In genomic region chr19:45445139-45445538, GRCh38 we compare ENCODE assay signal across 13 cellular contexts.
DNase-seq lines count a peak whose midpoint lies in the region; ATAC-seq, FAIRE-seq and TF ChIP-seq lines count a peak whose summit lies in the region.
"Had no signal": no experiment of that assay in that cellular context is flagged by ENCODE, and none has a peak within 500 bp of the region (broad histone marks: within the 10 kb centered on the region; RNA-seq: fewer than 3 reads in every experiment).

No MANE protein-coding gene starts in this region.

- peak overlapping the region; percentile 98 for H3K27ac Mint-ChIP-seq in stimulated activated effector memory CD8-positive, alpha-beta T cell treated with anti-CD3 and anti-CD28 coated beads, Interleukin-12 subunit alpha, Interleukin-12 subunit beta, amount 100 ng/mL, for 72 hours

- TF ChIP-seq CTCF in DOHH2 (IDR thresholded peaks at IDR 0.05; ENCODE audit: low read depth, low read length, poor library complexity, severe bottlenecking) (no peak), WERI-Rb-1 (IDR thresholded peaks at IDR 0.05; ENCODE audit: low read depth, low read length) (no peak)

- H3K4me3 ChIP-seq in DOHH2 (ENCODE audit: low read length), result peak overlapping the region; percentile 79
- H3K4me3 ChIP-seq in WERI-Rb-1 (ENCODE audit: low read depth, low read length), result no peak overlapping the region
- H3K4me3 ChIP-seq in iPS-18a (ENCODE audit: low read length), result peak overlapping the region; percentile 50
- H3K4me3 ChIP-seq: SJSA1 had no signal

- H3K4me1 Mint-ChIP-seq in stimulated activated effector memory CD8-positive, alpha-beta T cell treated with anti-CD3 and anti-CD28 coated beads, Interleukin-12 subunit alpha, Interleukin-12 subunit beta, amount 100 ng/mL, for 72 hours, result peaks cover 81% of the 10 kb centered on the region

- H3K9ac ChIP-seq in iPS-18a (ENCODE audit: low read length), result no peak overlapping the region

- H3K36me3 ChIP-seq in DOHH2 (ENCODE audit: control insufficient read depth, low read length) (no peaks in the 10 kb centered on the region), WERI-Rb-1 (no peaks in the 10 kb centered on the region), iPS-18a (ENCODE audit: control insufficient read depth, low read depth, low read length) (no peaks in the 10 kb centered on the region)
- H3K36me3 ChIP-seq: SJSA1 had no signal

- no peak for ATAC-seq in stimulated activated effector memory CD8-positive, alpha-beta T cell treated with anti-CD3 and anti-CD28 coated beads, Interleukin-12 subunit alpha, Interleukin-12 subunit beta, amount 100 ng/mL, for 72 hours
- no peak for ATAC-seq in HG02798 (IDR thresholded peaks at IDR 0.05; ENCODE audit: poor library complexity, unreplicated experiment)

- no peaks in the 10 kb centered on the region for H3K9me3 ChIP-seq in DOHH2 (ENCODE audit: control insufficient read depth, insufficient read depth, low read length)
- no peaks in the 10 kb centered on the region for H3K9me3 ChIP-seq in WERI-Rb-1 (ENCODE audit: severe bottlenecking)
- H3K9me3 ChIP-seq in iPS-18a (ENCODE audit: control insufficient read depth, low read depth, low read length), result no peaks in the 10 kb centered on the region
- H3K9me3 ChIP-seq: SJSA1 had no signal

- peak overlapping the region; percentile 97; the same call in 1 of the 2 replicates for H3K4me2 ChIP-seq in DOHH2 (ENCODE audit: low read length)

- DNase-seq in WERI-Rb-1 (no peak), NCI-H1048 (lab: John Stamatoyannopoulos, UW) (no peak), NCI-H446 (lab: John Stamatoyannopoulos, UW) (no peak), RCC 7860 (ENCODE audit: low spot score) (no peak)
- no peak for DNase-seq in stimulated activated effector memory CD8-positive, alpha-beta T cell treated with anti-CD3 and anti-CD28 coated beads, Interleukin-12 subunit alpha, Interleukin-12 subunit beta, amount 100 ng/mL, for 72 hours (ENCODE audit: low spot score in 2 of 2)
- DNase-seq: activated CD4-positive, alpha-beta T cell treated with anti-CD3 and anti-CD28 coated beads, Interleukin-2, amount 50 U/mL, for 1 hour; anterior cingulate cortex; NCI-H1436; posterior cingulate gyrus had no signal

- peaks cover 42% of the 10 kb centered on the region for H3F3A ChIP-seq in DOHH2 (ENCODE audit: control insufficient read depth, insufficient read depth)

- H3K79me2 ChIP-seq in DOHH2 (ENCODE audit: control insufficient read depth, low read length), result no peaks in the 10 kb centered on the region

- no peaks in the 10 kb centered on the region for H4K20me1 ChIP-seq in DOHH2 (ENCODE audit: control insufficient read depth, insufficient read depth, low read depth, low read length)

- H3K36me3 Mint-ChIP-seq in stimulated activated effector memory CD8-positive, alpha-beta T cell treated with anti-CD3 and anti-CD28 coated beads, Interleukin-12 subunit alpha, Interleukin-12 subunit beta, amount 100 ng/mL, for 72 hours, result peaks cover 35% of the 10 kb centered on the region

- H3K4me1 ChIP-seq in DOHH2 (ENCODE audit: control insufficient read depth, low read length), result peaks cover 53% of the 10 kb centered on the region
- H3K4me1 ChIP-seq in iPS-18a (ENCODE audit: control insufficient read depth, low read depth, low read length), result peaks cover 6% of the 10 kb centered on the region

- no peak overlapping the region for H3K27ac ChIP-seq in DOHH2 (ENCODE audit: low read depth, low read length)
- H3K27ac ChIP-seq in WERI-Rb-1, result peak overlapping the region; percentile 93
- no peak overlapping the region for H3K27ac ChIP-seq in iPS-18a (ENCODE audit: low read length)

- no peaks in the 10 kb centered on the region for H3K9me2 ChIP-seq in DOHH2 (replicated peaks; ENCODE audit: control insufficient read depth, low read length)

- no peak for FAIRE-seq in RCC 7860 (lab: Jason Lieb, UNC)

- H3K27me3 ChIP-seq in DOHH2 (ENCODE audit: control insufficient read depth, low read length), result no peaks in the 10 kb centered on the region
- no peaks in the 10 kb centered on the region for H3K27me3 ChIP-seq in WERI-Rb-1 (ENCODE audit: insufficient read depth, low read depth, severe bottlenecking)
- H3K27me3 ChIP-seq in iPS-18a (ENCODE audit: control insufficient read depth, insufficient read depth, low read length), result peaks cover 19% of the 10 kb centered on the region
- H3K27me3 ChIP-seq: SJSA1 had no signal

- H3K4me3 Mint-ChIP-seq in stimulated activated effector memory CD8-positive, alpha-beta T cell treated with anti-CD3 and anti-CD28 coated beads, Interleukin-12 subunit alpha, Interleukin-12 subunit beta, amount 100 ng/mL, for 72 hours, result peak overlapping the region; percentile 90

- no peaks in the 10 kb centered on the region for H3K9me3 Mint-ChIP-seq in stimulated activated effector memory CD8-positive, alpha-beta T cell treated with anti-CD3 and anti-CD28 coated beads, Interleukin-12 subunit alpha, Interleukin-12 subunit beta, amount 100 ng/mL, for 72 hours
